In genomic region chr17:14331982-14332298, GRCh38 we compare ENCODE assay signal across 3 cellular contexts.
A peak's percentile ranks its signal among the peaks of the same experiment; 100 is the strongest.
TF ChIP-seq lines count a peak whose summit lies in the region.

No MANE protein-coding gene starts in this region.

TF ChIP-seq in GM23338, 12 proteins besides CTCF, POLR2A, EP300 and RAD21 (continues in another document):
- TF ChIP-seq NANOG (IDR thresholded peaks at IDR 0.05; ENCODE audit: borderline replicate concordance), result no peak
- no peak for TF ChIP-seq CREB1 (CRISPR knock-in tag; IDR thresholded peaks at IDR 0.05; ENCODE audit: low read depth)
- no peak for TF ChIP-seq POLR2AphosphoS5 (IDR thresholded peaks at IDR 0.05; ENCODE audit: low read depth)
- no peak for TF ChIP-seq ZNF331 (CRISPR knock-in tag; IDR thresholded peaks at IDR 0.05; ENCODE audit: low read depth)
- TF ChIP-seq ZNF462 (CRISPR knock-in tag; IDR thresholded peaks at IDR 0.05), result no peak
- no peak for TF ChIP-seq EZH2phosphoT487 (IDR thresholded peaks at IDR 0.05; ENCODE audit: unreplicated experiment)

TF ChIP-seq in K562, 482 proteins besides CTCF, POLR2A, EP300 and RAD21:
- TF ChIP-seq XRCC5 (IDR thresholded peaks at IDR 0.05; ENCODE audit: low read depth, low read length) (no peak), CAMTA2 (CRISPR knock-in tag; conservative IDR thresholded peaks at IDR 0.05) (no peak), MAFK (IDR thresholded peaks at IDR 0.05; ENCODE audit: low read length) (no peak), TCF3 (CRISPR knock-in tag; IDR thresholded peaks at IDR 0.05) (no peak; the same call in 1 of the 2 replicates), PML (IDR thresholded peaks at IDR 0.05; ENCODE audit: low read length) (no peak), NR2C2 (CRISPR knock-in tag; IDR thresholded peaks at IDR 0.05) (no peak), NR2C2 (tag; IDR thresholded peaks at IDR 0.05) (peak; percentile 80), GATA2 (CRISPR knock-in tag; IDR thresholded peaks at IDR 0.05) (0 out of 2 replicates have a peak, but pooled peaks have one; percentile 36), ZNF133 (CRISPR knock-in tag; IDR thresholded peaks at IDR 0.05) (no peak), NFRKB (IDR thresholded peaks at IDR 0.05; ENCODE audit: low read depth) (0 out of 2 replicates have a peak, but pooled peaks have one; percentile 2), SMARCA4 (IDR thresholded peaks at IDR 0.05) (peak; percentile 6; the same call in 1 of the 2 replicates), NR2C1 (IDR thresholded peaks at IDR 0.05) (peak; percentile 39; the same call in 1 of the 2 replicates), NR2C1 (tag; IDR thresholded peaks at IDR 0.05) (peak; percentile 70; the same call in 1 of the 2 replicates), RB1 (IDR thresholded peaks at IDR 0.05; ENCODE audit: low read depth) (no peak), ZNF507 (tag; conservative IDR thresholded peaks at IDR 0.05) (no peak), ESRRA (IDR thresholded peaks at IDR 0.05; ENCODE audit: borderline replicate concordance, low read depth) (0 out of 2 replicates have a peak, but pooled peaks have one; percentile 40)
- TF ChIP-seq, protein P1, sequence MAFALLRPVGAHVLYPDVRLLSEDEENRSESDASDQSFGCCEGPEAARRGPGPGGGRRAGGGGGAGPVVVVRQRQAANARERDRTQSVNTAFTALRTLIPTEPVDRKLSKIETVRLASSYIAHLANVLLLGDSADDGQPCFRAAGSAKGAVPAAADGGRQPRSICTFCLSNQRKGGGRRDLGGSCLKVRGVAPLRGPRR (CRISPR knock-in tag; IDR thresholded peaks at IDR 0.05), result no peak

TF ChIP-seq in liver, 16 proteins besides CTCF, POLR2A, EP300 and RAD21:
- TF ChIP-seq EGR1 (IDR thresholded peaks at IDR 0.05; ENCODE audit: low read depth in 2 of 2) (no peak), HNF4G (IDR thresholded peaks at IDR 0.05) (no peak), YY1 (IDR thresholded peaks at IDR 0.05) (no peak)
